In the genomic region with DNA sequence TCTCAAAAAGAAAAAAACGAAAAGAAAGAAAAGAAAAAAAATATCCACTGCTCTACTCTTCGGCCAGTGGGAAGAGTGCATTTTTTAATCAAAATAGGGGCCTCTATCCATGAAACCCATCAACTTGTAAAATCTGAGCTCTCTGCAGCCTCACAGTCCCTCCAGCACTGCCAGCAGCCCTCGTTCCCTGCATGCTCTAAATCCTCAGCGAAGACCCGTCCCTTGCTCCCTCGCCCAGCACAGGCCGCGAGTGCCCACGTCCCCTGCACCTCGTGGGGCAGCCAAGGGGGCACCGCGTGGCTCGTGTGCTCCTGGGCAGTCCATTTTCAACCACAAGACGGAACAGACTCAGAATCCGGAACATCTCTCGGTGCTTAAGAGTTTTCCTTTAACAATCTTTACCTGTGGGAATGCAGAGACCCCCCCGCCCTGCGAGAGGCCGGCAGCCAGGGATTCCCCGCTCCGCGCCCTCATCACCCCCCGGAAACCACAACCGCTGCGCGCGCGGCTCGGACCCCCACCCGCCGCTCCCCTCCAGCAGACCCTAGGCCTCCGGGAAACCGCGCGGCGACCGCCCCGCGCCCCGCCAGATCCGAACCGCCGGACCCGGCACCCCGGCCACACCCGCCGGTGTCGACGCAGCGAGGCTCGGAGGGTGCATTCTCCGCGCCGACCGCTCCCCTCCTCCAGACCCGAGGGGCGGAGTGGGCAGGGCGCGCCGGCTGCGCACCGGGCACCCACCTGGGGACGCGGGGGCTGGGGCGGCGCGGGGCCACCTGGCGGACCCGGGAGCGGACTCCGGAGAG, we compare ENCODE assay signal across 1 cellular context.
TF ChIP-seq lines count a peak whose summit lies in the region.

No MANE protein-coding gene starts in this region.

TF ChIP-seq in K562, 482 proteins besides CTCF, POLR2A, EP300 and RAD21 (continues in another document):
- TF ChIP-seq KAT7 (CRISPR knock-in tag; IDR thresholded peaks at IDR 0.05; ENCODE audit: borderline replicate concordance): 0 out of 2 replicates have a peak, but pooled peaks have one; percentile 60
- TF ChIP-seq, protein P1, sequence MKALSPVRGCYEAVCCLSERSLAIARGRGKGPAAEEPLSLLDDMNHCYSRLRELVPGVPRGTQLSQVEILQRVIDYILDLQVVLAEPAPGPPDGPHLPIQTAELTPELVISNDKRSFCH (CRISPR knock-in tag; IDR thresholded peaks at IDR 0.05): no peak
- TF ChIP-seq, protein P1 (tag; IDR thresholded peaks at IDR 0.05): 0 out of 2 replicates have a peak, but pooled peaks have one; percentile 46
- TF ChIP-seq, protein P2, sequence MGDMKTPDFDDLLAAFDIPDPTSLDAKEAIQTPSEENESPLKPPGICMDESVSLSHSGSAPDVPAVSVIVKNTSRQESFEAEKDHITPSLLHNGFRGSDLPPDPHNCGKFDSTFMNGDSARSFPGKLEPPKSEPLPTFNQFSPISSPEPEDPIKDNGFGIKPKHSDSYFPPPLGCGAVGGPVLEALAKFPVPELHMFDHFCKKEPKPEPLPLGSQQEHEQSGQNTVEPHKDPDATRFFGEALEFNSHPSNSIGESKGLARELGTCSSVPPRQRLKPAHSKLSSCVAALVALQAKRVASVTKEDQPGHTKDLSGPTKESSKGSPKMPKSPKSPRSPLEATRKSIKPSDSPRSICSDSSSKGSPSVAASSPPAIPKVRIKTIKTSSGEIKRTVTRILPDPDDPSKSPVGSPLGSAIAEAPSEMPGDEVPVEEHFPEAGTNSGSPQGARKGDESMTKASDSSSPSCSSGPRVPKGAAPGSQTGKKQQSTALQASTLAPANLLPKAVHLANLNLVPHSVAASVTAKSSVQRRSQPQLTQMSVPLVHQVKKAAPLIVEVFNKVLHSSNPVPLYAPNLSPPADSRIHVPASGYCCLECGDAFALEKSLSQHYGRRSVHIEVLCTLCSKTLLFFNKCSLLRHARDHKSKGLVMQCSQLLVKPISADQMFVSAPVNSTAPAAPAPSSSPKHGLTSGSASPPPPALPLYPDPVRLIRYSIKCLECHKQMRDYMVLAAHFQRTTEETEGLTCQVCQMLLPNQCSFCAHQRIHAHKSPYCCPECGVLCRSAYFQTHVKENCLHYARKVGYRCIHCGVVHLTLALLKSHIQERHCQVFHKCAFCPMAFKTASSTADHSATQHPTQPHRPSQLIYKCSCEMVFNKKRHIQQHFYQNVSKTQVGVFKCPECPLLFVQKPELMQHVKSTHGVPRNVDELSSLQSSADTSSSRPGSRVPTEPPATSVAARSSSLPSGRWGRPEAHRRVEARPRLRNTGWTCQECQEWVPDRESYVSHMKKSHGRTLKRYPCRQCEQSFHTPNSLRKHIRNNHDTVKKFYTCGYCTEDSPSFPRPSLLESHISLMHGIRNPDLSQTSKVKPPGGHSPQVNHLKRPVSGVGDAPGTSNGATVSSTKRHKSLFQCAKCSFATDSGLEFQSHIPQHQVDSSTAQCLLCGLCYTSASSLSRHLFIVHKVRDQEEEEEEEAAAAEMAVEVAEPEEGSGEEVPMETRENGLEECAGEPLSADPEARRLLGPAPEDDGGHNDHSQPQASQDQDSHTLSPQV (IDR thresholded peaks at IDR 0.05): 0 out of 2 replicates have a peak, but pooled peaks have one; percentile 28
- TF ChIP-seq, protein P3, sequence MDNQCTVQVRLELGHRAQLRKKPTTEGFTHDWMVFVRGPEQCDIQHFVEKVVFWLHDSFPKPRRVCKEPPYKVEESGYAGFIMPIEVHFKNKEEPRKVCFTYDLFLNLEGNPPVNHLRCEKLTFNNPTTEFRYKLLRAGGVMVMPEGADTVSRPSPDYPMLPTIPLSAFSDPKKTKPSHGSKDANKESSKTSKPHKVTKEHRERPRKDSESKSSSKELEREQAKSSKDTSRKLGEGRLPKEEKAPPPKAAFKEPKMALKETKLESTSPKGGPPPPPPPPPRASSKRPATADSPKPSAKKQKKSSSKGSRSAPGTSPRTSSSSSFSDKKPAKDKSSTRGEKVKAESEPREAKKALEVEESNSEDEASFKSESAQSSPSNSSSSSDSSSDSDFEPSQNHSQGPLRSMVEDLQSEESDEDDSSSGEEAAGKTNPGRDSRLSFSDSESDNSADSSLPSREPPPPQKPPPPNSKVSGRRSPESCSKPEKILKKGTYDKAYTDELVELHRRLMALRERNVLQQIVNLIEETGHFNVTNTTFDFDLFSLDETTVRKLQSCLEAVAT (IDR thresholded peaks at IDR 0.05): no peak
- no peak for TF ChIP-seq JUN (IDR thresholded peaks at IDR 0.05; ENCODE audit: borderline replicate concordance, low read depth, low read length)
- TF ChIP-seq JUN (CRISPR knock-in tag; IDR thresholded peaks at IDR 0.05; ENCODE audit: borderline replicate concordance): 0 out of 2 replicates have a peak, but pooled peaks have one; percentile 18
- TF ChIP-seq, protein P4, sequence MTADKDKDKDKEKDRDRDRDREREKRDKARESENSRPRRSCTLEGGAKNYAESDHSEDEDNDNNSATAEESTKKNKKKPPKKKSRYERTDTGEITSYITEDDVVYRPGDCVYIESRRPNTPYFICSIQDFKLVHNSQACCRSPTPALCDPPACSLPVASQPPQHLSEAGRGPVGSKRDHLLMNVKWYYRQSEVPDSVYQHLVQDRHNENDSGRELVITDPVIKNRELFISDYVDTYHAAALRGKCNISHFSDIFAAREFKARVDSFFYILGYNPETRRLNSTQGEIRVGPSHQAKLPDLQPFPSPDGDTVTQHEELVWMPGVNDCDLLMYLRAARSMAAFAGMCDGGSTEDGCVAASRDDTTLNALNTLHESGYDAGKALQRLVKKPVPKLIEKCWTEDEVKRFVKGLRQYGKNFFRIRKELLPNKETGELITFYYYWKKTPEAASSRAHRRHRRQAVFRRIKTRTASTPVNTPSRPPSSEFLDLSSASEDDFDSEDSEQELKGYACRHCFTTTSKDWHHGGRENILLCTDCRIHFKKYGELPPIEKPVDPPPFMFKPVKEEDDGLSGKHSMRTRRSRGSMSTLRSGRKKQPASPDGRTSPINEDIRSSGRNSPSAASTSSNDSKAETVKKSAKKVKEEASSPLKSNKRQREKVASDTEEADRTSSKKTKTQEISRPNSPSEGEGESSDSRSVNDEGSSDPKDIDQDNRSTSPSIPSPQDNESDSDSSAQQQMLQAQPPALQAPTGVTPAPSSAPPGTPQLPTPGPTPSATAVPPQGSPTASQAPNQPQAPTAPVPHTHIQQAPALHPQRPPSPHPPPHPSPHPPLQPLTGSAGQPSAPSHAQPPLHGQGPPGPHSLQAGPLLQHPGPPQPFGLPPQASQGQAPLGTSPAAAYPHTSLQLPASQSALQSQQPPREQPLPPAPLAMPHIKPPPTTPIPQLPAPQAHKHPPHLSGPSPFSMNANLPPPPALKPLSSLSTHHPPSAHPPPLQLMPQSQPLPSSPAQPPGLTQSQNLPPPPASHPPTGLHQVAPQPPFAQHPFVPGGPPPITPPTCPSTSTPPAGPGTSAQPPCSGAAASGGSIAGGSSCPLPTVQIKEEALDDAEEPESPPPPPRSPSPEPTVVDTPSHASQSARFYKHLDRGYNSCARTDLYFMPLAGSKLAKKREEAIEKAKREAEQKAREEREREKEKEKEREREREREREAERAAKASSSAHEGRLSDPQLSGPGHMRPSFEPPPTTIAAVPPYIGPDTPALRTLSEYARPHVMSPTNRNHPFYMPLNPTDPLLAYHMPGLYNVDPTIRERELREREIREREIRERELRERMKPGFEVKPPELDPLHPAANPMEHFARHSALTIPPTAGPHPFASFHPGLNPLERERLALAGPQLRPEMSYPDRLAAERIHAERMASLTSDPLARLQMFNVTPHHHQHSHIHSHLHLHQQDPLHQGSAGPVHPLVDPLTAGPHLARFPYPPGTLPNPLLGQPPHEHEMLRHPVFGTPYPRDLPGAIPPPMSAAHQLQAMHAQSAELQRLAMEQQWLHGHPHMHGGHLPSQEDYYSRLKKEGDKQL (CRISPR knock-in tag; IDR thresholded peaks at IDR 0.05; ENCODE audit: borderline replicate concordance): 0 out of 2 replicates have a peak, but pooled peaks have one; percentile 78
- no peak for TF ChIP-seq CHD2 (IDR thresholded peaks at IDR 0.05; ENCODE audit: low read depth, low read length)
- TF ChIP-seq, protein P5, sequence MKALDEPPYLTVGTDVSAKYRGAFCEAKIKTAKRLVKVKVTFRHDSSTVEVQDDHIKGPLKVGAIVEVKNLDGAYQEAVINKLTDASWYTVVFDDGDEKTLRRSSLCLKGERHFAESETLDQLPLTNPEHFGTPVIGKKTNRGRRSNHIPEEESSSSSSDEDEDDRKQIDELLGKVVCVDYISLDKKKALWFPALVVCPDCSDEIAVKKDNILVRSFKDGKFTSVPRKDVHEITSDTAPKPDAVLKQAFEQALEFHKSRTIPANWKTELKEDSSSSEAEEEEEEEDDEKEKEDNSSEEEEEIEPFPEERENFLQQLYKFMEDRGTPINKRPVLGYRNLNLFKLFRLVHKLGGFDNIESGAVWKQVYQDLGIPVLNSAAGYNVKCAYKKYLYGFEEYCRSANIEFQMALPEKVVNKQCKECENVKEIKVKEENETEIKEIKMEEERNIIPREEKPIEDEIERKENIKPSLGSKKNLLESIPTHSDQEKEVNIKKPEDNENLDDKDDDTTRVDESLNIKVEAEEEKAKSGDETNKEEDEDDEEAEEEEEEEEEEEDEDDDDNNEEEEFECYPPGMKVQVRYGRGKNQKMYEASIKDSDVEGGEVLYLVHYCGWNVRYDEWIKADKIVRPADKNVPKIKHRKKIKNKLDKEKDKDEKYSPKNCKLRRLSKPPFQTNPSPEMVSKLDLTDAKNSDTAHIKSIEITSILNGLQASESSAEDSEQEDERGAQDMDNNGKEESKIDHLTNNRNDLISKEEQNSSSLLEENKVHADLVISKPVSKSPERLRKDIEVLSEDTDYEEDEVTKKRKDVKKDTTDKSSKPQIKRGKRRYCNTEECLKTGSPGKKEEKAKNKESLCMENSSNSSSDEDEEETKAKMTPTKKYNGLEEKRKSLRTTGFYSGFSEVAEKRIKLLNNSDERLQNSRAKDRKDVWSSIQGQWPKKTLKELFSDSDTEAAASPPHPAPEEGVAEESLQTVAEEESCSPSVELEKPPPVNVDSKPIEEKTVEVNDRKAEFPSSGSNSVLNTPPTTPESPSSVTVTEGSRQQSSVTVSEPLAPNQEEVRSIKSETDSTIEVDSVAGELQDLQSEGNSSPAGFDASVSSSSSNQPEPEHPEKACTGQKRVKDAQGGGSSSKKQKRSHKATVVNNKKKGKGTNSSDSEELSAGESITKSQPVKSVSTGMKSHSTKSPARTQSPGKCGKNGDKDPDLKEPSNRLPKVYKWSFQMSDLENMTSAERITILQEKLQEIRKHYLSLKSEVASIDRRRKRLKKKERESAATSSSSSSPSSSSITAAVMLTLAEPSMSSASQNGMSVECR (CRISPR knock-in tag; IDR thresholded peaks at IDR 0.05): peak; percentile 18; the same call in 1 of the 2 replicates
- no peak for TF ChIP-seq ZNF668 (CRISPR knock-in tag; IDR thresholded peaks at IDR 0.05)
- peak in 1 of 3 experiments; percentile 16 for TF ChIP-seq YY1 (IDR thresholded peaks at IDR 0.05; ENCODE audit: borderline replicate concordance in 1 of 3, control insufficient read depth in 1 of 3, extremely low read depth in 1 of 3, insufficient read depth in 3 of 3, insufficient read length in 1 of 3, insufficient replicate concordance in 2 of 3, low read depth in 1 of 3, low read length in 2 of 3)
- TF ChIP-seq, protein P6, sequence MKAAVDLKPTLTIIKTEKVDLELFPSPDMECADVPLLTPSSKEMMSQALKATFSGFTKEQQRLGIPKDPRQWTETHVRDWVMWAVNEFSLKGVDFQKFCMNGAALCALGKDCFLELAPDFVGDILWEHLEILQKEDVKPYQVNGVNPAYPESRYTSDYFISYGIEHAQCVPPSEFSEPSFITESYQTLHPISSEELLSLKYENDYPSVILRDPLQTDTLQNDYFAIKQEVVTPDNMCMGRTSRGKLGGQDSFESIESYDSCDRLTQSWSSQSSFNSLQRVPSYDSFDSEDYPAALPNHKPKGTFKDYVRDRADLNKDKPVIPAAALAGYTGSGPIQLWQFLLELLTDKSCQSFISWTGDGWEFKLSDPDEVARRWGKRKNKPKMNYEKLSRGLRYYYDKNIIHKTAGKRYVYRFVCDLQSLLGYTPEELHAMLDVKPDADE (conservative IDR thresholded peaks at IDR 0.05; ENCODE audit: control insufficient read depth, low read depth, low read length): peak; percentile 79; the same call in 1 of the 2 replicates
